1 cellular context compared by ENCODE assay signal in genomic region chr18:13159579-13159978, GRCh38.
TF ChIP-seq lines count a peak whose summit lies in the region.

No MANE protein-coding gene starts in this region.

TF ChIP-seq in HepG2, 621 proteins besides CTCF, POLR2A, EP300 and RAD21 (continued from another document):
- TF ChIP-seq, protein P1, sequence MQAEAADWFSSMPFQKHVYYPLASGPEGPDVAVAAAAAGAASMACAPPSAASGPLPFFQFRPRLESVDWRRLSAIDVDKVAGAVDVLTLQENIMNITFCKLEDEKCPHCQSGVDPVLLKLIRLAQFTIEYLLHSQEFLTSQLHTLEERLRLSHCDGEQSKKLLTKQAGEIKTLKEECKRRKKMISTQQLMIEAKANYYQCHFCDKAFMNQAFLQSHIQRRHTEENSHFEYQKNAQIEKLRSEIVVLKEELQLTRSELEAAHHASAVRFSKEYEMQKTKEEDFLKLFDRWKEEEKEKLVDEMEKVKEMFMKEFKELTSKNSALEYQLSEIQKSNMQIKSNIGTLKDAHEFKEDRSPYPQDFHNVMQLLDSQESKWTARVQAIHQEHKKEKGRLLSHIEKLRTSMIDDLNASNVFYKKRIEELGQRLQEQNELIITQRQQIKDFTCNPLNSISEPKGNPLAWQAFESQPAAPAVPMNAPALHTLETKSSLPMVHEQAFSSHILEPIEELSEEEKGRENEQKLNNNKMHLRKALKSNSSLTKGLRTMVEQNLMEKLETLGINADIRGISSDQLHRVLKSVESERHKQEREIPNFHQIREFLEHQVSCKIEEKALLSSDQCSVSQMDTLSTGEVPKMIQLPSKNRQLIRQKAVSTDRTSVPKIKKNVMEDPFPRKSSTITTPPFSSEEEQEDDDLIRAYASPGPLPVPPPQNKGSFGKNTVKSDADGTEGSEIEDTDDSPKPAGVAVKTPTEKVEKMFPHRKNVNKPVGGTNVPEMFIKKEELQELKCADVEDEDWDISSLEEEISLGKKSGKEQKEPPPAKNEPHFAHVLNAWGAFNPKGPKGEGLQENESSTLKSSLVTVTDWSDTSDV (CRISPR knock-in tag; IDR thresholded peaks at IDR 0.05) = no peak
- TF ChIP-seq GTF2F1 (IDR thresholded peaks at IDR 0.05; ENCODE audit: low read length) (no peak), RXRB (CRISPR knock-in tag; IDR thresholded peaks at IDR 0.05; ENCODE audit: borderline replicate concordance) (no peak), MAZ (IDR thresholded peaks at IDR 0.05; ENCODE audit: borderline replicate concordance, low read depth, low read length) (no peak), MAZ (CRISPR knock-in tag; IDR thresholded peaks at IDR 0.05; ENCODE audit: low read depth) (no peak), ZKSCAN1 (IDR thresholded peaks at IDR 0.05; ENCODE audit: low read length) (0 out of 2 replicates have a peak, but pooled peaks have one; percentile 26), MAFK (conservative IDR thresholded peaks at IDR 0.05 in 1 of 2, IDR thresholded peaks at IDR 0.05 in 1 of 2; ENCODE audit: low read length in 2 of 2) (peak; percentile 31 to 41; a peak in 2 of 4 replicates), MED1 (CRISPR knock-in tag; IDR thresholded peaks at IDR 0.05) (0 out of 2 replicates have a peak, but pooled peaks have one; percentile 31), SAP130 (CRISPR knock-in tag; IDR thresholded peaks at IDR 0.05; ENCODE audit: low read depth) (no peak; the same call in 1 of the 2 replicates), FOXJ3 (CRISPR knock-in tag; IDR thresholded peaks at IDR 0.05; ENCODE audit: borderline replicate concordance) (0 out of 2 replicates have a peak, but pooled peaks have one; percentile 20), EED (CRISPR knock-in tag; IDR thresholded peaks at IDR 0.05) (no peak), TEAD2 (CRISPR knock-in tag; IDR thresholded peaks at IDR 0.05) (0 out of 2 replicates have a peak, but pooled peaks have one; percentile 24), KLF9 (CRISPR knock-in tag; IDR thresholded peaks at IDR 0.05; ENCODE audit: low read depth) (no peak), SMC3 (IDR thresholded peaks at IDR 0.05; ENCODE audit: low read length) (peak; percentile 91), SMAD3 (CRISPR knock-in tag; IDR thresholded peaks at IDR 0.05) (0 out of 2 replicates have a peak, but pooled peaks have one; percentile 55), STAG1 (CRISPR knock-in tag; IDR thresholded peaks at IDR 0.05) (peak; percentile 86), ELF3 (CRISPR knock-in tag; IDR thresholded peaks at IDR 0.05) (peak; percentile 26; the same call in 1 of the 2 replicates), ZFP90 (CRISPR knock-in tag; IDR thresholded peaks at IDR 0.05; ENCODE audit: borderline replicate concordance) (0 out of 2 replicates have a peak, but pooled peaks have one; percentile 30), KLF12 (CRISPR knock-in tag; IDR thresholded peaks at IDR 0.05; ENCODE audit: borderline replicate concordance) (peak; percentile 65), ISL2 (CRISPR knock-in tag; IDR thresholded peaks at IDR 0.05) (0 out of 2 replicates have a peak, but pooled peaks have one; percentile 23)
- TF ChIP-seq, protein P2, sequence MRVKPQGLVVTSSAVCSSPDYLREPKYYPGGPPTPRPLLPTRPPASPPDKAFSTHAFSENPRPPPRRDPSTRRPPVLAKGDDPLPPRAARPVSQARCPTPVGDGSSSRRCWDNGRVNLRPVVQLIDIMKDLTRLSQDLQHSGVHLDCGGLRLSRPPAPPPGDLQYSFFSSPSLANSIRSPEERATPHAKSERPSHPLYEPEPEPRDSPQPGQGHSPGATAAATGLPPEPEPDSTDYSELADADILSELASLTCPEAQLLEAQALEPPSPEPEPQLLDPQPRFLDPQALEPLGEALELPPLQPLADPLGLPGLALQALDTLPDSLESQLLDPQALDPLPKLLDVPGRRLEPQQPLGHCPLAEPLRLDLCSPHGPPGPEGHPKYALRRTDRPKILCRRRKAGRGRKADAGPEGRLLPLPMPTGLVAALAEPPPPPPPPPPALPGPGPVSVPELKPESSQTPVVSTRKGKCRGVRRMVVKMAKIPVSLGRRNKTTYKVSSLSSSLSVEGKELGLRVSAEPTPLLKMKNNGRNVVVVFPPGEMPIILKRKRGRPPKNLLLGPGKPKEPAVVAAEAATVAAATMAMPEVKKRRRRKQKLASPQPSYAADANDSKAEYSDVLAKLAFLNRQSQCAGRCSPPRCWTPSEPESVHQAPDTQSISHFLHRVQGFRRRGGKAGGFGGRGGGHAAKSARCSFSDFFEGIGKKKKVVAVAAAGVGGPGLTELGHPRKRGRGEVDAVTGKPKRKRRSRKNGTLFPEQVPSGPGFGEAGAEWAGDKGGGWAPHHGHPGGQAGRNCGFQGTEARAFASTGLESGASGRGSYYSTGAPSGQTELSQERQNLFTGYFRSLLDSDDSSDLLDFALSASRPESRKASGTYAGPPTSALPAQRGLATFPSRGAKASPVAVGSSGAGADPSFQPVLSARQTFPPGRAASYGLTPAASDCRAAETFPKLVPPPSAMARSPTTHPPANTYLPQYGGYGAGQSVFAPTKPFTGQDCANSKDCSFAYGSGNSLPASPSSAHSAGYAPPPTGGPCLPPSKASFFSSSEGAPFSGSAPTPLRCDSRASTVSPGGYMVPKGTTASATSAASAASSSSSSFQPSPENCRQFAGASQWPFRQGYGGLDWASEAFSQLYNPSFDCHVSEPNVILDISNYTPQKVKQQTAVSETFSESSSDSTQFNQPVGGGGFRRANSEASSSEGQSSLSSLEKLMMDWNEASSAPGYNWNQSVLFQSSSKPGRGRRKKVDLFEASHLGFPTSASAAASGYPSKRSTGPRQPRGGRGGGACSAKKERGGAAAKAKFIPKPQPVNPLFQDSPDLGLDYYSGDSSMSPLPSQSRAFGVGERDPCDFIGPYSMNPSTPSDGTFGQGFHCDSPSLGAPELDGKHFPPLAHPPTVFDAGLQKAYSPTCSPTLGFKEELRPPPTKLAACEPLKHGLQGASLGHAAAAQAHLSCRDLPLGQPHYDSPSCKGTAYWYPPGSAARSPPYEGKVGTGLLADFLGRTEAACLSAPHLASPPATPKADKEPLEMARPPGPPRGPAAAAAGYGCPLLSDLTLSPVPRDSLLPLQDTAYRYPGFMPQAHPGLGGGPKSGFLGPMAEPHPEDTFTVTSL (CRISPR knock-in tag; IDR thresholded peaks at IDR 0.05; ENCODE audit: borderline replicate concordance) = peak; percentile 16; the same call in 1 of the 2 replicates
- TF ChIP-seq, protein P3, sequence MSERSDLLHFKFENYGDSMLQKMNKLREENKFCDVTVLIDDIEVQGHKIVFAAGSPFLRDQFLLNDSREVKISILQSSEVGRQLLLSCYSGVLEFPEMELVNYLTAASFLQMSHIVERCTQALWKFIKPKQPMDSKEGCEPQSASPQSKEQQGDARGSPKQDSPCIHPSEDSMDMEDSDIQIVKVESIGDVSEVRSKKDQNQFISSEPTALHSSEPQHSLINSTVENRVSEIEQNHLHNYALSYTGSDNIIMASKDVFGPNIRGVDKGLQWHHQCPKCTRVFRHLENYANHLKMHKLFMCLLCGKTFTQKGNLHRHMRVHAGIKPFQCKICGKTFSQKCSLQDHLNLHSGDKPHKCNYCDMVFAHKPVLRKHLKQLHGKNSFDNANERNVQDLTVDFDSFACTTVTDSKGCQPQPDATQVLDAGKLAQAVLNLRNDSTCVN (CRISPR knock-in tag; IDR thresholded peaks at IDR 0.05; ENCODE audit: borderline replicate concordance) = peak; percentile 92
- TF ChIP-seq, protein P4, sequence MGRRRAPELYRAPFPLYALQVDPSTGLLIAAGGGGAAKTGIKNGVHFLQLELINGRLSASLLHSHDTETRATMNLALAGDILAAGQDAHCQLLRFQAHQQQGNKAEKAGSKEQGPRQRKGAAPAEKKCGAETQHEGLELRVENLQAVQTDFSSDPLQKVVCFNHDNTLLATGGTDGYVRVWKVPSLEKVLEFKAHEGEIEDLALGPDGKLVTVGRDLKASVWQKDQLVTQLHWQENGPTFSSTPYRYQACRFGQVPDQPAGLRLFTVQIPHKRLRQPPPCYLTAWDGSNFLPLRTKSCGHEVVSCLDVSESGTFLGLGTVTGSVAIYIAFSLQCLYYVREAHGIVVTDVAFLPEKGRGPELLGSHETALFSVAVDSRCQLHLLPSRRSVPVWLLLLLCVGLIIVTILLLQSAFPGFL (CRISPR knock-in tag; IDR thresholded peaks at IDR 0.05) = no peak
